ENCODE assay signal across 12 cellular contexts in the genomic region with DNA sequence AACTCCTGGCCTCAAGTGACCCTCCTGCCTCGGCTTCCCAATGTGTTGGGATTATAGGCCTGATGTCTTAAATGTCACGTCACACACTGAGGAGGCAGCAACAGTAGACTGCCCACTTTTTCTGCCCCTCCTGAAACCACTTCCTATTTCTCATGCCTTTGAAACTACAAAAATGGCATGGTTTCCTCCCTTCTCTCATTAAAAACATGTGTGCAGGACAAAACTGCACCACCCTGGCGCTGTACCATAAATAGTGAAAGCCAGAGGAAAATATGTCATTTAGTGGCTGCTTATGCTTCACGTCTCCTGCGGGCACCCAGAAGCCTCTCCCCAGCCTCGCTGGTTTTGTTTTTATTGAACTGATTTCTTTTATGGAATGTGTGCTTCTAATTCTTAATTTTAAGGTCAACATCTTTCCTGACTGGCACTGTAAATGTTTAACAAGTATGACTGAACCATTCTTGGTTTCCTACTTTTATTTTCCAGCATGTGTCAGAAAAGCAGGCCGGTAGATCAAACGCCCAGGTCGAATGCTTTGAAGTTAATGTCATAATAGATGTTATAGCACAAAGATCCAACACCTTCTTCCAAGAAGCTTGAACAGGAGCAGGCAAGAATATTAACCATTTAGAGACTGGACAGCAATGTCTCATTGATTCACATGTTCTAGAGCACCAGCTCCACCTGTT. TPM values are rescaled to one million over a fixed set of nuclear protein-coding genes. Genes with fewer than 3 reads are reported as not detected.
DNase-seq lines count a peak whose midpoint lies in the region; ATAC-seq and TF ChIP-seq lines count a peak whose summit lies in the region.
"Had no signal": no experiment of that assay in that cellular context is flagged by ENCODE, and none has a peak within 500 bp of the region (broad histone marks: within the 10 kb centered on the region; RNA-seq: fewer than 3 reads in every experiment).

No MANE protein-coding gene starts in this region.

- TF ChIP-seq CTCF in BJ (IDR thresholded peaks at IDR 0.05; ENCODE audit: insufficient read depth, low read depth, low read length), result no peak

- DNase-seq in BJ (ENCODE audit: low read depth) (peak; percentile 89), M059J (ENCODE audit: low read depth) (peak; percentile 88), astrocyte of the hippocampus (ENCODE audit: low read depth, low spot score) (peak; percentile 85), lung microvascular endothelial cell (ENCODE audit: low read depth in 2 of 2) (peak; percentile 18 to 71), T-helper 9 cell (no peak), NCI-H1417 (lab: John Stamatoyannopoulos, UW) (no peak)
- DNase-seq in activated CD8-positive, alpha-beta memory T cell treated with anti-CD3 and anti-CD28 coated beads, Interleukin-2, amount 50 U/mL, for 48 hours, result no peak
- DNase-seq: naive B cell, NCI-H2107, T-helper 17 cell had no signal

- H3K4me3 ChIP-seq in BJ (ENCODE audit: low read depth, low read length), result no peak overlapping the region

- no peaks in the 10 kb centered on the region for H3K36me3 ChIP-seq in BJ (ENCODE audit: control insufficient read depth, insufficient read depth, low read length)

- POLR2A ChIA-PET in BJ (lab: Charles Lee), result no interaction called here

- no peaks in the 10 kb centered on the region for H3K27me3 ChIP-seq in BJ (ENCODE audit: control insufficient read depth, insufficient read depth, low read length)

- no peak for ATAC-seq in GM19395 (IDR thresholded peaks at IDR 0.05; ENCODE audit: unreplicated experiment)
- ATAC-seq: T-helper 17 cell had no signal

- CTCF ChIA-PET in BJ (lab: Yijun Ruan, JAX), result interaction anchor here (0.6 kb wide), 1 partner anchor 78 kb away, joined by 3 read pairs; no protein-coding TSS in a partner anchor

RNA-seq across cellular contexts. Expression of a gene that starts 59.6 kb away (rescaled TPM):
- polyA plus RNA-seq in BJ (2011; rRNA removed), result not detected in 2 replicates
- not detected in 2 replicates for polyA minus RNA-seq in BJ (2011; rRNA and poly(A)+ RNA removed)
- not detected in 2 replicates for total RNA-seq in M059J (2014; rRNA removed; shearing (Covaris generic))
- not detected in 2 replicates for total RNA-seq in lung microvascular endothelial cell
- total RNA-seq: frontal cortex, T-helper 17 cell had no signal

Comparison
In these comparisons a context has a peak if more than half of its experiments do, and no peak if none do; other contexts are left out.
1. DNase-seq: peak in BJ (single experiment), M059J (single experiment), astrocyte of the hippocampus (single experiment) and lung microvascular endothelial cell (2 of 2); none in activated CD8-positive, alpha-beta memory T cell treated with anti-CD3 and anti-CD28 coated beads, Interleukin-2, amount 50 U/mL, for 48 hours (single experiment), T-helper 9 cell (single experiment) and NCI-H1417 (0 of 3).